ENCODE assay signal across 17 cellular contexts in genomic region chr10:61301560-61301959, GRCh38.
"Had no signal": no experiment of that assay in that cellular context is flagged by ENCODE, and none has a peak within 500 bp of the region (broad histone marks: within the 10 kb centered on the region; RNA-seq: fewer than 3 reads in every experiment).

No MANE protein-coding gene starts in this region.

- H3K9me3 ChIP-seq: right lobe of liver had no signal

- H3K36me3 ChIP-seq: brain microvascular endothelial cell, right lobe of liver, spleen, stomach, thoracic aorta had no signal

- ATAC-seq: activated T-cell treated with anti-CD3 and anti-CD28 coated beads, Interleukin-2, amount 50 U/mL, for 72 hours; effector memory CD8-positive, alpha-beta T cell; right lobe of liver; T-cell had no signal

- H3K4me1 ChIP-seq: right lobe of liver, spleen, stomach had no signal

- DNase-seq: activated CD4-positive, alpha-beta T cell treated with anti-CD3 and anti-CD28 coated beads, Interleukin-2, amount 10 ng/mL, durations not matched to agents 7 days and 5 days; activated CD8-positive, alpha-beta memory T cell treated with anti-CD3 and anti-CD28 coated beads, Interleukin-2, amount 50 U/mL, for 48 hours; activated gamma-delta T cell treated with Interleukin-2 at 50 U/mL for 16 hours; activated T-cell treated with anti-CD3 and anti-CD28 coated beads, Interleukin-2, amount 50 U/mL, for 72 hours; brain microvascular endothelial cell; dermis blood vessel endothelial cell; effector memory CD8-positive, alpha-beta T cell; kidney glomerular epithelial cell; nephron progenitor cell; occipital lobe; right lobe of liver; spleen; stimulated activated CD4-positive, alpha-beta T cell treated with anti-CD3 and anti-CD28 coated beads, Interleukin-1b, Interleukin-23, amount 100 ng/mL, for 48 hours; stomach; T-cell; T-helper 9 cell had no signal

- H3K4me3 ChIP-seq: right lobe of liver, spleen, stomach, thoracic aorta had no signal

- H3K27me3 ChIP-seq: brain microvascular endothelial cell, right lobe of liver, spleen, stomach had no signal

- H3K27ac ChIP-seq: brain microvascular endothelial cell, right lobe of liver, spleen, stomach, thoracic aorta had no signal
